ENCODE assay signal across 10 cellular contexts in genomic region chr9:97906236-97906831, GRCh38. TPM values are rescaled to one million over a fixed set of nuclear protein-coding genes. Genes with fewer than 3 reads are reported as not detected.
A peak's percentile ranks its signal among the peaks of the same experiment; 100 is the strongest.
DNase-seq lines count a peak whose midpoint lies in the region; ATAC-seq, FAIRE-seq and TF ChIP-seq lines count a peak whose summit lies in the region.
"Had no signal": no experiment of that assay in that cellular context is flagged by ENCODE, and none has a peak within 500 bp of the region (broad histone marks: within the 10 kb centered on the region; RNA-seq: fewer than 3 reads in every experiment).

No MANE protein-coding gene starts in this region.

- H3K27me3 ChIP-seq in upper lobe of right lung = no peaks in the 10 kb centered on the region

- peaks cover 15% of the 10 kb centered on the region for H3K36me3 Mint-ChIP-seq in activated naive CD4-positive, alpha-beta T cell treated with anti-CD3 and anti-CD28 coated beads for 36 hours (ENCODE audit: low read depth)
- H3K36me3 Mint-ChIP-seq in activated T-helper 17 cell treated with anti-CD3 and anti-CD28 coated beads, Interleukin-2, amount 50 U/mL, for 72 hours (ENCODE audit: low read depth) = peaks cover 73% of the 10 kb centered on the region

- no peaks in the 10 kb centered on the region for H3K27me3 Mint-ChIP-seq in activated naive CD4-positive, alpha-beta T cell treated with anti-CD3 and anti-CD28 coated beads for 36 hours (ENCODE audit: low read depth)
- H3K27me3 Mint-ChIP-seq in activated T-helper 17 cell treated with anti-CD3 and anti-CD28 coated beads, Interleukin-2, amount 50 U/mL, for 72 hours = no peaks in the 10 kb centered on the region

- intact Hi-C loops in activated naive CD4-positive, alpha-beta T cell treated with anti-CD3 and anti-CD28 coated beads for 36 hours (cut with micrococcal nuclease) = loop anchor here (1.0 to 5.0 kb wide), 3 partner anchors 12 to 351 kb away; partner anchors contain the start of genes TBC1D2 and TRMO
- intact Hi-C loops in upper lobe of right lung (cut with DNase I) = loop anchor here (10.0 kb wide), 1 partner anchor 202 kb away; no protein-coding TSS in a partner anchor

- peak overlapping the region; percentile 69 for H3K27ac ChIP-seq in upper lobe of right lung
- H3K27ac ChIP-seq: thoracic aorta had no signal

- H3K4me3 ChIP-seq in upper lobe of right lung = peak overlapping the region; percentile 9
- H3K4me3 ChIP-seq: thoracic aorta had no signal

- peak; percentile 53 for ATAC-seq in activated T-helper 17 cell treated with anti-CD3 and anti-CD28 coated beads, Interleukin-2, amount 50 U/mL, for 72 hours (replicated peaks)
- ATAC-seq in left lobe of liver = peak; percentile 65
- ATAC-seq in upper lobe of right lung = peak; percentile 85

- peak; percentile 66 for DNase-seq in activated naive CD4-positive, alpha-beta T cell treated with anti-CD3 and anti-CD28 coated beads for 36 hours
- DNase-seq in activated naive CD4-positive, alpha-beta T cell treated with anti-CD3 and anti-CD28 coated beads, Interleukin-2, amount 50 U/mL, for 16 hours = no peak
- DNase-seq in left lobe of liver (ENCODE audit: low spot score) (no peak), upper lobe of right lung (peak; percentile 67), HuH-7.5 (ENCODE audit: low spot score) (no peak), SK-N-DZ (ENCODE audit: low spot score) (no peak), urothelium cell line (ENCODE audit: low spot score) (no peak)
- DNase-seq: T1000 had no signal

- H3K4me1 Mint-ChIP-seq in activated naive CD4-positive, alpha-beta T cell treated with anti-CD3 and anti-CD28 coated beads for 36 hours (ENCODE audit: low read depth) = peaks cover 69% of the 10 kb centered on the region
- H3K4me1 Mint-ChIP-seq in activated T-helper 17 cell treated with anti-CD3 and anti-CD28 coated beads, Interleukin-2, amount 50 U/mL, for 72 hours = peaks cover 32% of the 10 kb centered on the region

- CTCF ChIA-PET in activated naive CD4-positive, alpha-beta T cell treated with anti-CD3 and anti-CD28 coated beads for 36 hours (lab: Charles Lee) = interaction anchor here (0.6 to 12.9 kb wide), 6 partner anchors 10 to 77 kb away, joined by 3 to 170 read pairs (median 4); partner anchors contain the start of genes ANP32B and TRMO

- H3K36me3 ChIP-seq in upper lobe of right lung = peaks cover 40% of the 10 kb centered on the region

- H3K27ac Mint-ChIP-seq in activated naive CD4-positive, alpha-beta T cell treated with anti-CD3 and anti-CD28 coated beads for 36 hours = peak overlapping the region; percentile 98
- peak overlapping the region; percentile 89 for H3K27ac Mint-ChIP-seq in activated T-helper 17 cell treated with anti-CD3 and anti-CD28 coated beads, Interleukin-2, amount 50 U/mL, for 72 hours

- H3K9me3 ChIP-seq in upper lobe of right lung = no peaks in the 10 kb centered on the region
- H3K9me3 ChIP-seq: thoracic aorta had no signal

- FAIRE-seq in urothelium cell line (lab: Jason Lieb, UNC) = no peak

- TF ChIP-seq CTCF in upper lobe of right lung (IDR thresholded peaks at IDR 0.05) = no peak

- peaks cover 19% of the 10 kb centered on the region for H3K4me1 ChIP-seq in upper lobe of right lung

- H3K9me3 Mint-ChIP-seq in activated naive CD4-positive, alpha-beta T cell treated with anti-CD3 and anti-CD28 coated beads for 36 hours = no peaks in the 10 kb centered on the region
- no peaks in the 10 kb centered on the region for H3K9me3 Mint-ChIP-seq in activated T-helper 17 cell treated with anti-CD3 and anti-CD28 coated beads, Interleukin-2, amount 50 U/mL, for 72 hours

- peak overlapping the region; percentile 80 for H3K4me3 Mint-ChIP-seq in activated naive CD4-positive, alpha-beta T cell treated with anti-CD3 and anti-CD28 coated beads for 36 hours
- H3K4me3 Mint-ChIP-seq in activated T-helper 17 cell treated with anti-CD3 and anti-CD28 coated beads, Interleukin-2, amount 50 U/mL, for 72 hours = peak overlapping the region; percentile 81

RNA-seq across cellular contexts. Expression of gene TRMO, which starts 16.0 kb away (rescaled TPM):
- total RNA-seq in activated naive CD4-positive, alpha-beta T cell treated with anti-CD3 and anti-CD28 coated beads for 36 hours = 10 to 100 TPM; 10.7 to 10.8 TPM
- 10 to 100 TPM; 21.3 to 23.6 TPM for total RNA-seq in activated T-helper 17 cell treated with anti-CD3 and anti-CD28 coated beads, Interleukin-2, amount 50 U/mL, for 72 hours
- total RNA-seq in left lobe of liver (5.1 TPM), upper lobe of right lung (17.3 TPM)
- polyA plus RNA-seq in SK-N-DZ (2014; cell fraction: cytosol; rRNA removed) = 9.6 and 10.0 TPM in 2 replicates
- polyA plus RNA-seq in SK-N-DZ (2014; cell fraction: nucleus; rRNA removed) = 11.6 and 13.8 TPM in 2 replicates

RNA-seq across cellular contexts. Expression of gene HEMGN, which starts 31.6 kb away (rescaled TPM):
- total RNA-seq in activated naive CD4-positive, alpha-beta T cell treated with anti-CD3 and anti-CD28 coated beads for 36 hours = 1 to 10 TPM; 1.8 to 1.9 TPM
- 1 to 10 TPM in 1 of 2 donors, under 1 TPM in 1; 0.95 to 1.2 TPM for total RNA-seq in activated T-helper 17 cell treated with anti-CD3 and anti-CD28 coated beads, Interleukin-2, amount 50 U/mL, for 72 hours
- 0.33 TPM for total RNA-seq in left lobe of liver
- total RNA-seq in upper lobe of right lung = not detected
- polyA plus RNA-seq in SK-N-DZ (2014; cell fraction: cytosol; rRNA removed) = not detected in 2 replicates
- not detected in 2 replicates for polyA plus RNA-seq in SK-N-DZ (2014; cell fraction: nucleus; rRNA removed)

RNA-seq across cellular contexts. Expression of gene FOXE1, which starts 53.3 kb away (rescaled TPM):
- under 1 TPM; 0.10 TPM for total RNA-seq in activated naive CD4-positive, alpha-beta T cell treated with anti-CD3 and anti-CD28 coated beads for 36 hours
- total RNA-seq in activated T-helper 17 cell treated with anti-CD3 and anti-CD28 coated beads, Interleukin-2, amount 50 U/mL, for 72 hours = not detected
- not detected for total RNA-seq in left lobe of liver
- total RNA-seq in upper lobe of right lung = not detected
- 0.02 and 0.03 TPM in 2 replicates for polyA plus RNA-seq in SK-N-DZ (2014; cell fraction: cytosol; rRNA removed)
- polyA plus RNA-seq in SK-N-DZ (2014; cell fraction: nucleus; rRNA removed) = not detected in 2 replicates

Comparison
In these comparisons a context has a peak if more than half of its experiments do, and no peak if none do; other contexts are left out.
1. DNase-seq: peak in activated naive CD4-positive, alpha-beta T cell treated with anti-CD3 and anti-CD28 coated beads for 36 hours (single experiment) and upper lobe of right lung (single experiment); none in activated naive CD4-positive, alpha-beta T cell treated with anti-CD3 and anti-CD28 coated beads, Interleukin-2, amount 50 U/mL, for 16 hours (single experiment), left lobe of liver (single experiment), HuH-7.5 (single experiment), SK-N-DZ (single experiment) and urothelium cell line (single experiment).
2. Peak in every context shown above with its lines, with median percentiles within 50 percentile points of each other: ATAC-seq.